ENCODE assay signal across 7 cellular contexts in genomic region chr1:33036526-33037503, GRCh38. TPM values are rescaled to one million over a fixed set of nuclear protein-coding genes. Genes with fewer than 3 reads are reported as not detected.
DNase-seq lines count a peak whose midpoint lies in the region; ATAC-seq and TF ChIP-seq lines count a peak whose summit lies in the region.

TSS of gene AK2 (minus strand) at chr1:33036883. CDS start at chr1:33036828, 55 bp downstream.

- peaks cover 19% of the 10 kb centered on the region for H3K4me1 ChIP-seq in hepatocyte (ENCODE audit: insufficient read depth)

- peak within 1 kb of the TSS; percentile 43 for H3K4me3 ChIP-seq in hepatocyte

- H3K9me2 ChIP-seq in hepatocyte (replicated peaks; ENCODE audit: insufficient read depth) = no peaks in the 10 kb centered on the region

- H3K27me3 ChIP-seq in hepatocyte = no peaks in the 10 kb centered on the region

- H3K79me2 ChIP-seq in hepatocyte = peaks cover 47% of the 10 kb centered on the region

- H2AFZ ChIP-seq in hepatocyte = peak within 1 kb of the TSS; percentile 51

- DNase-seq in NCI-H2081 (lab: John Stamatoyannopoulos, UW) (peak; percentile 98 to 99), T1000 (lab: John Stamatoyannopoulos, UW) (peak; percentile 97), astrocyte of the hippocampus (ENCODE audit: low read depth, low spot score) (peak; percentile 98), hepatocyte (ENCODE audit: low spot score) (peak; percentile 96), renal cortical epithelial cell (ENCODE audit: low read depth) (peak; percentile 95)

- TF ChIP-seq CTCF in hepatocyte (IDR thresholded peaks at IDR 0.05; ENCODE audit: poor library complexity) = no peak

- H3K36me3 ChIP-seq in hepatocyte (replicated peaks; ENCODE audit: insufficient read depth, low read depth) = no peaks in the 10 kb centered on the region

- H3K27ac ChIP-seq in hepatocyte = peak within 1 kb of the TSS; percentile 89

- H3K9me3 ChIP-seq in hepatocyte (ENCODE audit: low read depth) = no peaks in the 10 kb centered on the region

- ATAC-seq in GM18508 (IDR thresholded peaks at IDR 0.05; ENCODE audit: insufficient read depth, unreplicated experiment) (peak; percentile 94), HG03025 (IDR thresholded peaks at IDR 0.05; ENCODE audit: low FRiP score, unreplicated experiment) (peak; percentile 92)

- WGBS in hepatocyte (ENCODE audit: low lambda C conversion rate, missing lambda C conversion rate) = 9% methylated on average over 51 of the region's 59 CpGs

- peak within 1 kb of the TSS; percentile 82 for H3K4me2 ChIP-seq in hepatocyte

- H4K20me1 ChIP-seq in hepatocyte (ENCODE audit: insufficient read depth, poor library complexity, severe bottlenecking) = peaks cover 17% of the 10 kb centered on the region

RNA-seq across cellular contexts. Expression of gene AK2, which starts in this region (rescaled TPM):
- 120 and 133 TPM in 2 replicates for total RNA-seq in hepatocyte
- 147 TPM in 2 replicates for polyA plus RNA-seq in hepatocyte
- total RNA-seq in renal cortical epithelial cell = 196 and 272 TPM in 2 replicates

Comparison
In these comparisons a context has a peak if more than half of its experiments do, and no peak if none do; other contexts are left out.
1. Peak in every context shown above with its lines: DNase-seq, ATAC-seq, H3K4me3 ChIP-seq and H3K27ac ChIP-seq.